Comparison of ENCODE assay signal across 9 cellular contexts in genomic region chr16:73713817-73714495, GRCh38.
DNase-seq lines count a peak whose midpoint lies in the region; ATAC-seq and TF ChIP-seq lines count a peak whose summit lies in the region.
"Had no signal": no experiment of that assay in that cellular context is flagged by ENCODE, and none has a peak within 500 bp of the region (broad histone marks: within the 10 kb centered on the region; RNA-seq: fewer than 3 reads in every experiment).

No MANE protein-coding gene starts in this region.

- no peaks in the 10 kb centered on the region for H3K9me2 ChIP-seq in neural cell (ENCODE audit: insufficient read depth, low read length)

- peaks cover 77% of the 10 kb centered on the region for H3K4me1 Mint-ChIP-seq in brain
- no peaks in the 10 kb centered on the region for H3K4me1 Mint-ChIP-seq in stimulated activated naive B cell treated with anti-CD40 and anti-IgM and Interleukin-4, amounts not matched to agents 10 μg/mL and 1 μg/mL and 100 μg/mL, for 72 hours

- peaks cover 0 to 9% (median 0%) of the 10 kb centered on the region in 5 experiments for H3K9me3 Mint-ChIP-seq in brain
- H3K9me3 Mint-ChIP-seq in stimulated activated naive B cell treated with anti-CD40 and anti-IgM and Interleukin-4, amounts not matched to agents 10 μg/mL and 1 μg/mL and 100 μg/mL, for 72 hours: peaks cover 3 to 4% of the 10 kb centered on the region in 2 donors

- H3K27me3 Mint-ChIP-seq in brain: peaks cover 22% of the 10 kb centered on the region
- peaks cover 3 to 5% of the 10 kb centered on the region in 2 donors for H3K27me3 Mint-ChIP-seq in stimulated activated naive B cell treated with anti-CD40 and anti-IgM and Interleukin-4, amounts not matched to agents 10 μg/mL and 1 μg/mL and 100 μg/mL, for 72 hours

- H3K27ac Mint-ChIP-seq in brain: peak overlapping the region; percentile 12 to 90 (median 72)
- H3K27ac Mint-ChIP-seq in stimulated activated naive B cell treated with anti-CD40 and anti-IgM and Interleukin-4, amounts not matched to agents 10 μg/mL and 1 μg/mL and 100 μg/mL, for 72 hours: no peak overlapping the region

- TF ChIP-seq RAD21 in neural cell (conservative IDR thresholded peaks at IDR 0.05): no peak

- peak overlapping the region in 4 of 5 experiments; percentile 16 to 70 (median 66) for H3K4me3 Mint-ChIP-seq in brain
- H3K4me3 Mint-ChIP-seq in stimulated activated naive B cell treated with anti-CD40 and anti-IgM and Interleukin-4, amounts not matched to agents 10 μg/mL and 1 μg/mL and 100 μg/mL, for 72 hours: no peak overlapping the region

- ATAC-seq in stimulated activated naive B cell treated with anti-CD40 and anti-IgM and Interleukin-4, amounts not matched to agents 10 μg/mL and 1 μg/mL and 100 μg/mL, for 72 hours (replicated peaks): no peak
- no peak for ATAC-seq in GM19455 (IDR thresholded peaks at IDR 0.05; ENCODE audit: unreplicated experiment)

- H3K27ac ChIP-seq in neural cell (ENCODE audit: low read length): peak overlapping the region; percentile 45

- H3K79me2 ChIP-seq in neural cell (replicated peaks; ENCODE audit: insufficient read depth, low read length): no peaks in the 10 kb centered on the region

- H3K36me3 ChIP-seq in neural cell (ENCODE audit: insufficient read depth, low read length): no peaks in the 10 kb centered on the region

- DNase-seq in D341Med (ENCODE audit: low spot score) (peak; percentile 34), KBM-7 (peak; percentile 26), SKM-1 treated with dmso at 0.1 percent for 144 hours (lab: John Stamatoyannopoulos, UW; ENCODE audit: unreplicated experiment) (no peak), HuH-7.5 (ENCODE audit: low spot score) (no peak)
- no peak for DNase-seq in stimulated activated naive B cell treated with anti-CD40 and anti-IgM and Interleukin-4, amounts not matched to agents 10 μg/mL and 1 μg/mL and 100 μg/mL, for 72 hours
- DNase-seq: stimulated activated naive CD4-positive, alpha-beta T cell treated with Interleukin-2 at 50 U/mL for 16 hours had no signal

- TF ChIP-seq EP300 in neural cell (conservative IDR thresholded peaks at IDR 0.05; ENCODE audit: poor library complexity, severe bottlenecking): no peak

- in situ Hi-C loops in KBM-7 (cut with MboI; ENCODE audit: low pct_unique_long_range_greater_than_20kb, low sequenced_read_pairs): no loop called here

- no peak overlapping the region for H3K4me3 ChIP-seq in neural cell (ENCODE audit: low read length)

- H3K36me3 Mint-ChIP-seq in brain: no peaks in the 10 kb centered on the region
- no peaks in the 10 kb centered on the region for H3K36me3 Mint-ChIP-seq in stimulated activated naive B cell treated with anti-CD40 and anti-IgM and Interleukin-4, amounts not matched to agents 10 μg/mL and 1 μg/mL and 100 μg/mL, for 72 hours

- no peaks in the 10 kb centered on the region for H4K20me1 ChIP-seq in neural cell (ENCODE audit: insufficient read depth)

- H3K4me2 ChIP-seq in neural cell (ENCODE audit: low read length): no peak overlapping the region

- H2AFZ ChIP-seq in neural cell (ENCODE audit: low read depth, low read length): no peak overlapping the region

- H3F3A ChIP-seq in neural cell (ENCODE audit: insufficient read depth, low read length, poor library complexity, severe bottlenecking): peaks cover 5% of the 10 kb centered on the region

- no peaks in the 10 kb centered on the region for H3K9me3 ChIP-seq in neural cell (ENCODE audit: low read length)

- TF ChIP-seq CTCF in brain (conservative IDR thresholded peaks at IDR 0.05) (peak; percentile 43 to 70), neural cell (IDR thresholded peaks at IDR 0.05; ENCODE audit: poor library complexity, severe bottlenecking) (peak; percentile 44)

- peak overlapping the region; percentile 16 for H3K9ac ChIP-seq in neural cell (ENCODE audit: low read length)

- H3K27me3 ChIP-seq in neural cell (ENCODE audit: insufficient read depth, low read depth, low read length): no peaks in the 10 kb centered on the region

TF ChIP-seq in neural cell, 6 proteins besides CTCF, POLR2A, EP300 and RAD21:
- TF ChIP-seq MXI1 (conservative IDR thresholded peaks at IDR 0.05; ENCODE audit: poor library complexity, severe bottlenecking): no peak
- no peak for TF ChIP-seq EZH2 (IDR thresholded peaks at IDR 0.05; ENCODE audit: borderline replicate concordance, insufficient read depth, low read length, poor library complexity, severe bottlenecking)
- TF ChIP-seq POLR2AphosphoS5 (IDR thresholded peaks at IDR 0.05): no peak
- TF ChIP-seq TAF1 (IDR thresholded peaks at IDR 0.05; ENCODE audit: low read depth): no peak
- TF ChIP-seq REST (IDR thresholded peaks at IDR 0.05; ENCODE audit: borderline replicate concordance): no peak
- TF ChIP-seq SMC3 (conservative IDR thresholded peaks at IDR 0.05; ENCODE audit: poor library complexity): no peak

Comparison
In these comparisons a context has a peak if more than half of its experiments do, and no peak if none do; other contexts are left out.
1. DNase-seq: peak in D341Med (single experiment) and KBM-7 (single experiment); none in stimulated activated naive B cell treated with anti-CD40 and anti-IgM and Interleukin-4, amounts not matched to agents 10 μg/mL and 1 μg/mL and 100 μg/mL, for 72 hours (single experiment), SKM-1 treated with dmso at 0.1 percent for 144 hours (single experiment) and HuH-7.5 (single experiment).
2. H3K4me3 Mint-ChIP-seq: peak in brain (4 of 5); none in stimulated activated naive B cell treated with anti-CD40 and anti-IgM and Interleukin-4, amounts not matched to agents 10 μg/mL and 1 μg/mL and 100 μg/mL, for 72 hours (0 of 2).